In the genomic region with DNA sequence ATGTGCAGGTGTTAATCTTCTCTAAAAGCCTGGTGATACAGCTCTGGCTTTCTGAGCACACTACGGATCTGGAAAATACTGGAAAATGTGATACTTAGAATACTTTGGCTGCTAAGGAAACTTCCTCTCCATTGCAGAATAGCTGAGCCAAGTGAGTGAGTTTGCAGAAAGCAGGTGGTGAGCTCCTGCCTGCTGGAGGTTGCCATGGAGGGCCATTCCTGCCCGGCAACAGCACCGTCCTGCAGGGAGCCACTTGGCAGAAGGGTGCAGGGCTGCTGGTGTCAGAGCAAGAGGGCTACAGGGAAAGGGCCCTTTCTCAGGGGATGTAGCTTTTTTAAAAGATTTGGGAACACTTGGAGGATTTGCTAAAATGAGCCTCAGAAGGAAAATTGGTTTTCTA, we compare ENCODE assay signal across 1 cellular context.
TF ChIP-seq lines count a peak whose summit lies in the region.

No MANE protein-coding gene starts in this region.

TF ChIP-seq in A549, 52 proteins besides CTCF, POLR2A, EP300 and RAD21 (continued from another document):
- TF ChIP-seq, protein P1, sequence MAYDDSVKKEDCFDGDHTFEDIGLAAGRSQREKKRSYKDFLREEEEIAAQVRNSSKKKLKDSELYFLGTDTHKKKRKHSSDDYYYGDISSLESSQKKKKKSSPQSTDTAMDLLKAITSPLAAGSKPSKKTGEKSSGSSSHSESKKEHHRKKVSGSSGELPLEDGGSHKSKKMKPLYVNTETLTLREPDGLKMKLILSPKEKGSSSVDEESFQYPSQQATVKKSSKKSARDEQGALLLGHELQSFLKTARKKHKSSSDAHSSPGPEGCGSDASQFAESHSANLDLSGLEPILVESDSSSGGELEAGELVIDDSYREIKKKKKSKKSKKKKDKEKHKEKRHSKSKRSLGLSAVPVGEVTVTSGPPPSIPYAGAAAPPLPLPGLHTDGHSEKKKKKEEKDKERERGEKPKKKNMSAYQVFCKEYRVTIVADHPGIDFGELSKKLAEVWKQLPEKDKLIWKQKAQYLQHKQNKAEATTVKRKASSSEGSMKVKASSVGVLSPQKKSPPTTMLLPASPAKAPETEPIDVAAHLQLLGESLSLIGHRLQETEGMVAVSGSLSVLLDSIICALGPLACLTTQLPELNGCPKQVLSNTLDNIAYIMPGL (CRISPR knock-in tag; IDR thresholded peaks at IDR 0.05; ENCODE audit: borderline replicate concordance): no peak
- TF ChIP-seq RFX5 (IDR thresholded peaks at IDR 0.05): peak; percentile 92
- TF ChIP-seq CBX8 (IDR thresholded peaks at IDR 0.05): no peak
TF ChIP-seq in A549: peak in this region for 1.
